8 cellular contexts compared by ENCODE assay signal in the genomic region with DNA sequence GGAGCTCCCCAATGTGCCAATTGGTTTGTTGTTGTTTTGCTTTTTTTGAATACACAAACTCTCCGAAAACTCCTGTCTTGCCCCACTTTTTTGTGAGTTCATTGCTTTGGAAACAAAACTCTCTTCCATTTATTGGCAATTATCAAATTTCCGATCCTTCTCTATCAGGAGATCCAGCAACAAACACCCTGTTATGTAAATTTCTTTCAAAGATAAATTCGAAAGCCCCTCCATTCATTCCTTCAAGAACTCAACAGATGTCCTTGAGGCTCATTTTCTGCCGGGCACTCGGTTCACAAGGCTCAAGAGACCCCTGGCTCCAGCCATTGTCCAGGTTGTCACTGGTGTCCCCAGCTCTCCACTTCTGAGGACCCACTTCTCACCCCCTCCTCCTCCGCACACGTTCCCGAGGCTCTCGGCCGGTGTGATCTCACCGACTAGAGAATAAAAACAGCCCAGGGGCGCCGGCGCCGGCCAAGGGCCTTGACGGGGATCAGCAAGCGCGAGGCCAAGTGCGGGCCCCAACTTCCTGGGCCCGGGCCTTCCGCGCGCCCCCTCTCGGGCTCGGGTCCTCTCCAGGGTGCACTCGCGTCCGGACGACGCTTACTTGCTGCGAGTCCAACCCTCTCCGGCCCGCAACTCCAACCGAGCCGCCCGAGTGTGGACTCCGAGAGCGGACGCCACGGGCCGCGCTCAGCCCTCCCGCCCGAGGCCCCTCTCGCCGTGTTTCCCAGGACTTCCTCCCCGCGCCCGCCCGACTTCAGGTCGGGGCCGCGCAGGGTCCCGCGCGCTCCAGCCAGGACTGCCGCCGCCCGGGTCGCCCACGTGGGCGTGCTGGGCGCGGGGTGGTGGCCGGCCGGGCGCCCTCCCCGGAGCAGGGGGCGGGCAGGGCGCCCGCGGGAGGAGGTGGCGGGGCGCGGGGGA. TPM values are rescaled to one million over a fixed set of nuclear protein-coding genes. Genes with fewer than 3 reads are reported as not detected.
A peak's percentile ranks its signal among the peaks of the same experiment; 100 is the strongest.
DNase-seq lines count a peak whose midpoint lies in the region; ATAC-seq, FAIRE-seq and TF ChIP-seq lines count a peak whose summit lies in the region.

No MANE protein-coding gene starts in this region.

- H3K18ac ChIP-seq in neuronal stem cell (ENCODE audit: low read length), result peak overlapping the region; percentile 92

- no peaks in the 10 kb centered on the region for H3K27me3 ChIP-seq in HL-60 (ENCODE audit: insufficient read depth, poor library complexity, severe bottlenecking)
- no peaks in the 10 kb centered on the region for H3K27me3 ChIP-seq in fibroblast of lung (ENCODE audit: control insufficient read depth, insufficient read depth, low read length)
- peaks cover 0 to 16% (median 0%) of the 10 kb centered on the region in 3 experiments for H3K27me3 ChIP-seq in neuronal stem cell (ENCODE audit: control insufficient read depth in 3 of 3, insufficient read depth in 3 of 3, low read depth in 1 of 3, low read length in 3 of 3)

- H2BK120ac ChIP-seq in neuronal stem cell (ENCODE audit: low read depth, low read length), result peak overlapping the region; percentile 81

- H3K23ac ChIP-seq in neuronal stem cell (ENCODE audit: low read depth, low read length, poor library complexity), result no peak overlapping the region

- TF ChIP-seq EP300 in A549 (IDR thresholded peaks at IDR 0.05), result peak in 1 of 2 experiments; percentile 41; a peak in 1 of 5 replicates

- TF ChIP-seq CTCF in A549 (IDR thresholded peaks at IDR 0.05), result no peak
- no peak for TF ChIP-seq CTCF in HL-60 (IDR thresholded peaks at IDR 0.05; ENCODE audit: insufficient read depth, low read length)
- TF ChIP-seq CTCF in fibroblast of lung (conservative IDR thresholded peaks at IDR 0.05 in 1 of 2, IDR thresholded peaks at IDR 0.05 in 1 of 2; ENCODE audit: low read depth in 1 of 2, low read length in 2 of 2), result no peak

- H3K36me3 Mint-ChIP-seq in activated CD8-positive, alpha-beta memory T cell treated with anti-CD3 and anti-CD28 coated beads, Interleukin-2, amount 10 ng/mL, durations not matched to agents 7 days and 5 days, result peaks cover 21% of the 10 kb centered on the region

- H3K4me2 ChIP-seq in A549 (peak overlapping the region; percentile 94), fibroblast of lung (ENCODE audit: extremely low read depth, insufficient read depth, low read length) (peak overlapping the region; percentile 96), neuronal stem cell (ENCODE audit: insufficient read depth, low read length, poor library complexity, severe bottlenecking) (peak overlapping the region; percentile 85)

- TF ChIP-seq POLR2A in A549 (IDR thresholded peaks at IDR 0.05; ENCODE audit: low read length), result no peak

- H3K9me3 ChIP-seq in A549 (no peaks in the 10 kb centered on the region), fibroblast of lung (ENCODE audit: control insufficient read depth, insufficient read depth, low read depth, low read length) (no peaks in the 10 kb centered on the region), neuronal stem cell (replicated peaks in 1 of 2; ENCODE audit: control insufficient read depth in 2 of 2, insufficient read depth in 1 of 2, low read depth in 1 of 2, low read length in 2 of 2) (no peaks in the 10 kb centered on the region)

- H3K79me1 ChIP-seq in neuronal stem cell (ENCODE audit: low read depth, low read length), result peaks cover 3% of the 10 kb centered on the region

- no peaks in the 10 kb centered on the region for H4K20me1 ChIP-seq in fibroblast of lung (ENCODE audit: control insufficient read depth, extremely low read depth, insufficient read depth, low read length)

- H2BK12ac ChIP-seq in neuronal stem cell (ENCODE audit: low read length), result peak overlapping the region; percentile 31

- CTCF ChIA-PET in A549 (lab: Yijun Ruan, JAX), result interaction anchor here (0.7 to 8.0 kb wide), 19 partner anchors 9 to 123 kb away, joined by 3 to 66 read pairs (median 5); no protein-coding TSS in a partner anchor
- CTCF ChIA-PET in activated CD8-positive, alpha-beta memory T cell treated with anti-CD3 and anti-CD28 coated beads, Interleukin-2, amount 10 ng/mL, durations not matched to agents 7 days and 5 days (lab: Charles Lee), result interaction anchor here (0.9 to 11.0 kb wide), 6 partner anchors 9 to 118 kb away, joined by 3 to 138 read pairs (median 4); no protein-coding TSS in a partner anchor

- peaks cover 18% of the 10 kb centered on the region for H3K27me3 Mint-ChIP-seq in activated CD8-positive, alpha-beta memory T cell treated with anti-CD3 and anti-CD28 coated beads, Interleukin-2, amount 10 ng/mL, durations not matched to agents 7 days and 5 days

- H3K4me1 ChIP-seq in A549, result peaks cover 45% of the 10 kb centered on the region
- H3K4me1 ChIP-seq in fibroblast of lung (ENCODE audit: control insufficient read depth, extremely low read depth, insufficient read depth, low read length), result peaks cover under 1% of the 10 kb centered on the region
- H3K4me1 ChIP-seq in neuronal stem cell (ENCODE audit: control insufficient read depth in 2 of 2, insufficient read depth in 1 of 2, low read depth in 1 of 2, low read length in 2 of 2), result peaks cover 21 to 25% of the 10 kb centered on the region in 2 donors

- no peak; a peak in 1 of 5 replicates for TF ChIP-seq RAD21 in A549 (conservative IDR thresholded peaks at IDR 0.05 in 1 of 2, IDR thresholded peaks at IDR 0.05 in 1 of 2)

- ATAC-seq in A549 (peak; percentile 44 to 67), GM18873 (IDR thresholded peaks at IDR 0.05; ENCODE audit: low FRiP score, unreplicated experiment) (peak; percentile 10)
- ATAC-seq in activated CD8-positive, alpha-beta memory T cell treated with anti-CD3 and anti-CD28 coated beads, Interleukin-2, amount 10 ng/mL, durations not matched to agents 7 days and 5 days, result peak; percentile 10

- H3K4ac ChIP-seq in neuronal stem cell (ENCODE audit: low read length), result no peak overlapping the region

- H2AFZ ChIP-seq in fibroblast of lung (ENCODE audit: low read length) (no peak overlapping the region), neuronal stem cell (ENCODE audit: low read length) (peak overlapping the region; percentile 90)

- H3K4me3 ChIP-seq in A549 (peak overlapping the region; percentile 95), HL-60 (replicated peaks; ENCODE audit: insufficient read depth, low read length) (peak overlapping the region; percentile 90), fibroblast of lung (replicated peaks in 1 of 4; ENCODE audit: control extremely low read depth in 1 of 4, insufficient read depth in 1 of 4, low read depth in 3 of 4, low read length in 4 of 4) (peak overlapping the region; percentile 36 to 97 (median 42)), neuronal stem cell (ENCODE audit: low read length in 2 of 2) (peak overlapping the region; percentile 72 to 93)

- no peak overlapping the region for H4K91ac ChIP-seq in neuronal stem cell (ENCODE audit: low read depth, low read length, poor library complexity)

- H2AK5ac ChIP-seq in neuronal stem cell (ENCODE audit: low read depth, low read length), result no peak overlapping the region

- 4% methylated on average over 35 of the region's 75 CpGs for WGBS in A549 (ENCODE audit: missing lambda C conversion rate)
- WGBS in neuronal stem cell (ENCODE audit: extremely low coverage in 2 of 2, insufficient read length in 2 of 2, insufficient replicate concordance in 1 of 2), 2 donors, result no CpG with 5 or more reads among the region's 75 CpGs

- H3K27ac ChIP-seq in A549 (peak overlapping the region; percentile 89 to 96), HL-60 (replicated peaks) (peak overlapping the region; percentile 64), fibroblast of lung (ENCODE audit: insufficient read depth, low read length) (peak overlapping the region; percentile 76), neuronal stem cell (replicated peaks; ENCODE audit: low read length) (peak overlapping the region; percentile 17)

- H2BK15ac ChIP-seq in neuronal stem cell (ENCODE audit: low read length), result no peak overlapping the region

- H3K9ac ChIP-seq in fibroblast of lung (ENCODE audit: insufficient read depth, low read length) (peak overlapping the region; percentile 74), neuronal stem cell (ENCODE audit: low read depth, low read length, poor library complexity) (peak overlapping the region; percentile 82)

- peaks cover 40% of the 10 kb centered on the region for H3K79me2 ChIP-seq in fibroblast of lung (ENCODE audit: control insufficient read depth, insufficient read depth, low read length)

- DNase-seq in A549 (ENCODE audit: low read depth in 1 of 2, low spot score in 1 of 2), result peak in 1 of 2 experiments; percentile 79
- no peak for DNase-seq in HL-60 (ENCODE audit: low read depth in 1 of 2, low spot score in 1 of 2)
- peak; percentile 53 for DNase-seq in activated CD8-positive, alpha-beta memory T cell treated with anti-CD3 and anti-CD28 coated beads, Interleukin-2, amount 10 ng/mL, durations not matched to agents 7 days and 5 days
- peak in 1 of 2 donors; percentile 72 for DNase-seq in fibroblast of lung (ENCODE audit: low read depth in 2 of 2)
- DNase-seq in neuronal stem cell (ENCODE audit: low spot score), result peak; percentile 71
- no peak for DNase-seq in epidermal melanocyte (ENCODE audit: insufficient read length, low spot score)
- DNase-seq in NCI-H1105 treated with DMSO at 0.1 percent for 48 hours (lab: John Stamatoyannopoulos, UW), result no peak

- H4K8ac ChIP-seq in neuronal stem cell (ENCODE audit: low read depth, low read length), result no peak overlapping the region

- peak overlapping the region; percentile 97 for H3K4me3 Mint-ChIP-seq in activated CD8-positive, alpha-beta memory T cell treated with anti-CD3 and anti-CD28 coated beads, Interleukin-2, amount 10 ng/mL, durations not matched to agents 7 days and 5 days

- POLR2A ChIA-PET in A549 (lab: Yijun Ruan, JAX), result interaction anchor here (0.6 to 2.1 kb wide), 28 partner anchors 9 to 182 kb away, joined by 3 to 17 read pairs (median 4); no protein-coding TSS in a partner anchor

- H3K9me3 Mint-ChIP-seq in activated CD8-positive, alpha-beta memory T cell treated with anti-CD3 and anti-CD28 coated beads, Interleukin-2, amount 10 ng/mL, durations not matched to agents 7 days and 5 days (ENCODE audit: low read depth), result no peaks in the 10 kb centered on the region

- peaks cover 7% of the 10 kb centered on the region for H3K36me3 ChIP-seq in fibroblast of lung (ENCODE audit: control insufficient read depth, insufficient read depth, low read length)
- H3K36me3 ChIP-seq in neuronal stem cell (replicated peaks in 1 of 2; ENCODE audit: control insufficient read depth in 2 of 2, insufficient read depth in 2 of 2, low read length in 2 of 2), result peaks cover 0 to 10% of the 10 kb centered on the region in 2 donors

- FAIRE-seq in A549 (lab: Jason Lieb, UNC), result no peak

- H2BK5ac ChIP-seq in neuronal stem cell (ENCODE audit: low read length), result peak overlapping the region; percentile 30

- H3K4me1 Mint-ChIP-seq in activated CD8-positive, alpha-beta memory T cell treated with anti-CD3 and anti-CD28 coated beads, Interleukin-2, amount 10 ng/mL, durations not matched to agents 7 days and 5 days, result peaks cover 42% of the 10 kb centered on the region

- peak overlapping the region; percentile 10 for H3K27ac Mint-ChIP-seq in activated CD8-positive, alpha-beta memory T cell treated with anti-CD3 and anti-CD28 coated beads, Interleukin-2, amount 10 ng/mL, durations not matched to agents 7 days and 5 days

- H3K14ac ChIP-seq in neuronal stem cell (ENCODE audit: low read length), result no peak overlapping the region

RNA-seq across cellular contexts. Expression of a gene that starts 0.5 kb away (rescaled TPM):
- 77.2 and 101 TPM in 2 replicates for polyA plus RNA-seq in A549 (2011; rRNA removed)
- 116 and 161 TPM in 2 replicates for polyA plus RNA-seq in A549 (2012; cell fraction: cytosol; rRNA removed)
- 256 and 267 TPM in 2 replicates for polyA plus RNA-seq in A549 (2012; cell fraction: nucleus; rRNA removed)
- 74.6 to 106 TPM (median 93.4 TPM) in 3 replicates for polyA plus RNA-seq in A549 (2017; fragmentation: RNase III; extraction: RNeasy Plus Mini Kit Qiagen cat#74134 plus additional on column Dnase treatment)
- 138 and 158 TPM in 2 replicates for polyA minus RNA-seq in A549 (2011; rRNA and poly(A)+ RNA removed)
- total RNA-seq in activated CD8-positive, alpha-beta memory T cell treated with anti-CD3 and anti-CD28 coated beads, Interleukin-2, amount 10 ng/mL, durations not matched to agents 7 days and 5 days, result 10 to 100 TPM; 87.1 to 88.0 TPM
- total RNA-seq in fibroblast of lung, result 48.8 and 69.9 TPM in 2 replicates
- polyA plus RNA-seq in fibroblast of lung, result 173 and 210 TPM in 2 replicates
- 201 and 211 TPM in 2 replicates for polyA plus RNA-seq in fibroblast of lung (2012)
- 738 and 1,027 TPM in 2 replicates for polyA minus RNA-seq in fibroblast of lung (ENCODE audit: low replicate concordance)
- polyA plus RNA-seq in neuronal stem cell (2013, experiment 1 of 2), result 32.6 TPM
- polyA plus RNA-seq in neuronal stem cell (2013, experiment 2 of 2), result 32.9 TPM

Comparison
In these comparisons a context has a peak if more than half of its experiments do, and no peak if none do; other contexts are left out.
1. DNase-seq: peak in activated CD8-positive, alpha-beta memory T cell treated with anti-CD3 and anti-CD28 coated beads, Interleukin-2, amount 10 ng/mL, durations not matched to agents 7 days and 5 days (single experiment) and neuronal stem cell (single experiment); none in HL-60 (0 of 2), epidermal melanocyte (single experiment) and NCI-H1105 treated with DMSO at 0.1 percent for 48 hours (single experiment).
2. H3K27ac ChIP-seq: peak in every context shown above with its lines; median percentile 92 in A549; 76 in fibroblast of lung; 64 in HL-60; 17 in neuronal stem cell.
3. H3K4me3 ChIP-seq: peak in every context shown above with its lines; median percentile 95 in A549; 90 in HL-60; 82 in neuronal stem cell; 42 in fibroblast of lung.
4. Peak in every context shown above with its lines, with median percentiles within 50 percentile points of each other: ATAC-seq and H3K4me2 ChIP-seq.